Comparison of ENCODE assay signal across 10 cellular contexts in the genomic region with DNA sequence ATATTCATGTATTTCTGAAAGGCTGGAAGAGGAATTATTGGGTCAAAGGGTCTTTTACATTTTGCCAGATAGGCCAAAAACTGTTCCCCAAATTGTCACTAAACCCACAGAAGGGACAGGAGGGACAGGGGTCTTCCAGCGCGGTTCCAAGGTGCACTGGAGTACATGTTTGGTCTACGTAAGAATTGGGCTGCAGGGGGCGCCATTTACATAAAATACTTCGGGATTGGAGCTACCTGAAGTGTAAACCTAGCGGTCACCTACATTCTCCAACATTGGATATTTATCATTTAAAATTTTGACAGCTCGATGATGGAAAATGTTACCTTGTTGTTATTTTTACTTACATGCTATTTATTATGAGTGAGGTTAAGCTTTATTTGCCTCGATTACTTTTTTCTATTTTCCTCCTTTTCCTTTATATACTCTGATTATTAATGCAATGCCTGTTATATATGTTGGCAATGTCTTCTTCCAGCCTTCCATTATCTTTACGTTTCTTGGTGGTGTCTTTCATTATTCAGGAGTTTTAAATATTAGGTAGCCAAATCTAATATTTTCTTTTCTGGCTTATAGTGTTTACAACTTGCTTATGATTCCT. TPM values are rescaled to one million over a fixed set of nuclear protein-coding genes. Genes with fewer than 3 reads are reported as not detected.
DNase-seq lines count a peak whose midpoint lies in the region; ATAC-seq and TF ChIP-seq lines count a peak whose summit lies in the region.
"Had no signal": no experiment of that assay in that cellular context is flagged by ENCODE, and none has a peak within 500 bp of the region (broad histone marks: within the 10 kb centered on the region; RNA-seq: fewer than 3 reads in every experiment).

No MANE protein-coding gene starts in this region.

- peaks cover 34% of the 10 kb centered on the region for H3K27me3 ChIP-seq in neural progenitor cell

- H3K4me2 ChIP-seq in neural progenitor cell = no peak overlapping the region
- H3K4me2 ChIP-seq: BLaER1 treated with 17β-estradiol and CSF1 and Interleukin-3, amounts not matched to agents 10 nM and 100 nM had no signal

- no peak overlapping the region for H2AFZ ChIP-seq in neural progenitor cell (replicated peaks)

- H3F3A ChIP-seq in neural progenitor cell (ENCODE audit: low read depth) = no peaks in the 10 kb centered on the region

- H3K4me1 Mint-ChIP-seq in activated B cell treated with CpG ODN at 0.5 μM for 24 hours (no peaks in the 10 kb centered on the region), neural progenitor cell (peaks cover 9% of the 10 kb centered on the region)

- peak; percentile 11 for DNase-seq in NOMO-1 treated with DMSO at 0.1 percent for 48 hours (lab: John Stamatoyannopoulos, UW; ENCODE audit: unreplicated experiment)
- no peak for DNase-seq in NOMO-1 treated with dmso at 0.1 percent for 144 hours (lab: John Stamatoyannopoulos, UW; ENCODE audit: unreplicated experiment)
- DNase-seq in activated B cell treated with CpG ODN at 0.5 μM for 24 hours = peak; percentile 55
- DNase-seq in neural progenitor cell (ENCODE audit: low spot score) = peak; percentile 75

- peaks cover 6% of the 10 kb centered on the region for H3K4me1 ChIP-seq in neural progenitor cell

- CTCF ChIA-PET in activated B cell treated with CpG ODN at 0.5 μM for 24 hours (lab: Charles Lee) = interaction anchor here (0.7 to 1.6 kb wide), 9 partner anchors 8 to 406 kb away, joined by 3 to 36 read pairs (median 5); a partner anchor contains a TSS

- H3K79me2 ChIP-seq in neural progenitor cell (ENCODE audit: low read depth) = no peaks in the 10 kb centered on the region

- no peak overlapping the region for H3K27ac Mint-ChIP-seq in activated B cell treated with CpG ODN at 0.5 μM for 24 hours
- H3K27ac Mint-ChIP-seq in neural progenitor cell = no peak overlapping the region

- H3K9ac ChIP-seq in neural progenitor cell = no peak overlapping the region
- H3K9ac ChIP-seq: BLaER1 treated with 17β-estradiol and CSF1 and Interleukin-3, amounts not matched to agents 10 nM and 100 nM had no signal

- H3K4me3 Mint-ChIP-seq in activated B cell treated with CpG ODN at 0.5 μM for 24 hours (no peak overlapping the region), neural progenitor cell (no peak overlapping the region)

- peak; percentile 53 for TF ChIP-seq CTCF in activated B cell treated with CpG ODN at 0.5 μM for 24 hours (IDR thresholded peaks at IDR 0.05)
- peak; percentile 68 for TF ChIP-seq CTCF in neural progenitor cell (IDR thresholded peaks at IDR 0.05)

- intact Hi-C loops in activated B cell treated with CpG ODN at 0.5 μM for 24 hours (cut with micrococcal nuclease) = loop anchor here (1.0 kb wide), 2 partner anchors 222 to 245 kb away; a partner anchor contains a TSS

- H3K4me3 ChIP-seq in neural progenitor cell = no peak overlapping the region
- H3K4me3 ChIP-seq: BLaER1 treated with 17β-estradiol and CSF1 and Interleukin-3, amounts not matched to agents 10 nM and 100 nM had no signal

- ATAC-seq in HG03159 (IDR thresholded peaks at IDR 0.05; ENCODE audit: unreplicated experiment) (peak; percentile 50), activated B cell treated with CpG ODN at 0.5 μM for 24 hours (ENCODE audit: low read depth) (peak; percentile 70), GM18505 (IDR thresholded peaks at IDR 0.05; ENCODE audit: unreplicated experiment) (no peak), GM21529 (IDR thresholded peaks at IDR 0.05; ENCODE audit: unreplicated experiment) (no peak), HG03045 (IDR thresholded peaks at IDR 0.05; ENCODE audit: unreplicated experiment) (no peak)

- H3K9me3 ChIP-seq in neural progenitor cell (ENCODE audit: low read depth) = no peaks in the 10 kb centered on the region
- H3K9me3 ChIP-seq: BLaER1 treated with 17β-estradiol and CSF1 and Interleukin-3, amounts not matched to agents 10 nM and 100 nM had no signal

- no peaks in the 10 kb centered on the region for H3K36me3 Mint-ChIP-seq in activated B cell treated with CpG ODN at 0.5 μM for 24 hours (ENCODE audit: low read depth)
- no peaks in the 10 kb centered on the region for H3K36me3 Mint-ChIP-seq in neural progenitor cell

- no peak overlapping the region for H3K27ac ChIP-seq in neural progenitor cell
- H3K27ac ChIP-seq: BLaER1 treated with 17β-estradiol and CSF1 and Interleukin-3, amounts not matched to agents 10 nM and 100 nM had no signal

- POLR2A ChIA-PET in activated B cell treated with CpG ODN at 0.5 μM for 24 hours (lab: Charles Lee) = no interaction called here

- H3K27me3 Mint-ChIP-seq in activated B cell treated with CpG ODN at 0.5 μM for 24 hours = peaks cover 36% of the 10 kb centered on the region
- peaks cover 17% of the 10 kb centered on the region for H3K27me3 Mint-ChIP-seq in neural progenitor cell (ENCODE audit: insufficient read depth, low read depth)

- TF ChIP-seq POLR2A in GM18505 (IDR thresholded peaks at IDR 0.05; ENCODE audit: borderline replicate concordance, extremely low read depth, insufficient read depth, insufficient read length) = no peak

- no peaks in the 10 kb centered on the region for H4K20me1 ChIP-seq in neural progenitor cell (ENCODE audit: low read depth)
- H4K20me1 ChIP-seq: BLaER1 treated with 17β-estradiol and CSF1 and Interleukin-3, amounts not matched to agents 10 nM and 100 nM had no signal

- no peaks in the 10 kb centered on the region for H3K9me3 Mint-ChIP-seq in activated B cell treated with CpG ODN at 0.5 μM for 24 hours
- no peaks in the 10 kb centered on the region for H3K9me3 Mint-ChIP-seq in neural progenitor cell

- no peaks in the 10 kb centered on the region for H3K36me3 ChIP-seq in neural progenitor cell
- H3K36me3 ChIP-seq: BLaER1 treated with 17β-estradiol and CSF1 and Interleukin-3, amounts not matched to agents 10 nM and 100 nM had no signal

RNA-seq across cellular contexts. Expression of a gene that starts 43.0 kb away (rescaled TPM):
- not detected in 2 replicates for total RNA-seq in activated B cell treated with CpG ODN at 0.5 μM for 24 hours
- total RNA-seq in neural progenitor cell (ENCODE audit: low replicate concordance) = 0.07 TPM in 1 of 2 replicates, not detected in the other
- total RNA-seq: fibroblast of lung had no signal

Comparison
In these comparisons a context has a peak if more than half of its experiments do, and no peak if none do; other contexts are left out.
1. ATAC-seq: peak in HG03159 (single experiment) and activated B cell treated with CpG ODN at 0.5 μM for 24 hours (single experiment); none in GM18505 (single experiment), GM21529 (single experiment) and HG03045 (single experiment).